In the genomic region with DNA sequence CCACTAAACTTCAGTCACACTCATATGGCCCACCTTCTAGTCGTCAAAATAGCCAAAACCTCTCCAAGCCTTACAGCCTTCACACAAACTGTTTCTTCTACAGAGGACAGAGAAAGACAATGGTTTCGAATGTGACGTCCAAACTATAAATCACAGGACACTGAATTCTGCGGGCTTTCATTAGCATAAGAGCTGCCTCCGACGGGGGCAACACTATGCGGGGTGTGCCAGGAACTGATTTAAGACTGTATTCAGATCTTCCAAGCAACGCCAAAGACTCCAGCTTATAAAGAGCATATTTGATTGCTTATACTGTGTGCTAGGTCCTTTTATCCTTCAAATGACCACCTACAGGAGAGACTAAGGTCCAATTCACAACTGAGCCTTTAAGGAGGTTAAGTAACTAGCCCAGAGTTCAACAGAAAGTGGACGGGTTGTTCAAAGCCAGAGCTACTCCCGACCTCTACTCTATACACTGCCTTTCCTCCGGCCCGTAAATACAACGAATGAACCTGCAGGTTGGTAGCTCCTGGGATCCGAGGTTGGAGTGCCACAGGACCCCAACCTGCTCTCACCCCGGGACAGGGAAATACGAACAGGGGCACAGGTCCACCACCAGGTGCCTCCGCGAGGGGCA, we compare ENCODE assay signal across 8 cellular contexts. TPM values are rescaled to one million over a fixed set of nuclear protein-coding genes. Genes with fewer than 3 reads are reported as not detected.
DNase-seq lines count a peak whose midpoint lies in the region; ATAC-seq and TF ChIP-seq lines count a peak whose summit lies in the region.

No MANE protein-coding gene starts in this region.

- H3K27ac Mint-ChIP-seq in memory B cell: peak overlapping the region; percentile 91

- WGBS in mammary epithelial cell (ENCODE audit: low coverage, missing lambda C conversion rate): under 1% methylated on average over 16 of the region's 18 CpGs

- dilution Hi-C loops in mammary epithelial cell (cut with HindIII; ENCODE audit: low sequenced_read_pairs): no loop called here

- TSS peak; percentile 60 for BruUV-seq in mammary epithelial cell (replicated peaks; lab: Mats Ljungman, UMichigan)

- H3K9me3 Mint-ChIP-seq in memory B cell: no peaks in the 10 kb centered on the region

- H3K4me1 Mint-ChIP-seq in memory B cell: peaks cover 23% of the 10 kb centered on the region

- in situ Hi-C loops in mammary epithelial cell (cut with MboI; ENCODE audit: low sequenced_read_pairs in 2 of 2): loop anchor here (10.0 to 25.0 kb wide), 2 partner anchors 463 to 476 kb away; no protein-coding TSS in a partner anchor

- CTCF ChIA-PET in mammary epithelial cell (lab: Charles Lee; ENCODE audit: low non-redundant PET): interaction anchor here (0.7 kb wide), 1 partner anchor 58 kb away, joined by 3 read pairs; no protein-coding TSS in a partner anchor

- intact Hi-C loops in mammary epithelial cell (cut with micrococcal nuclease): no loop called here
- intact Hi-C loops in vagina (cut with DNase I): no loop called here

- H3K27ac ChIP-seq in mammary epithelial cell (ENCODE audit: insufficient read depth, low read depth, low read length) (peak overlapping the region; percentile 86), vagina (peak overlapping the region; percentile 93)

- ATAC-seq in memory B cell (ENCODE audit: low read depth) (no peak), GM21825 (IDR thresholded peaks at IDR 0.05; ENCODE audit: unreplicated experiment) (no peak)

- H2AFZ ChIP-seq in mammary epithelial cell (ENCODE audit: low read depth, low read length): peak overlapping the region; percentile 99

- H3K9ac ChIP-seq in mammary epithelial cell (ENCODE audit: insufficient read depth, low read length): peak overlapping the region; percentile 95

- no peaks in the 10 kb centered on the region for H3K36me3 ChIP-seq in mammary epithelial cell (ENCODE audit: insufficient read depth, low read length)
- H3K36me3 ChIP-seq in vagina: no peaks in the 10 kb centered on the region

- TF ChIP-seq CTCF in mammary epithelial cell (conservative IDR thresholded peaks at IDR 0.05 in 1 of 2, IDR thresholded peaks at IDR 0.05 in 1 of 2; ENCODE audit: extremely low read depth in 1 of 2, insufficient read depth in 1 of 2, low read depth in 1 of 2, low read length in 2 of 2): peak; percentile 37 to 72
- TF ChIP-seq CTCF in vagina (IDR thresholded peaks at IDR 0.05): no peak

- peak overlapping the region; percentile 94 for H3K4me2 ChIP-seq in mammary epithelial cell (ENCODE audit: insufficient read depth, low read depth, low read length)

- H3K4me3 Mint-ChIP-seq in memory B cell: peak overlapping the region; percentile 95

- no peaks in the 10 kb centered on the region for H4K20me1 ChIP-seq in mammary epithelial cell (ENCODE audit: insufficient read depth, low read length)

- H3K4me1 ChIP-seq in mammary epithelial cell (ENCODE audit: insufficient read depth, low read length): peaks cover 9% of the 10 kb centered on the region
- H3K4me1 ChIP-seq in vagina: peaks cover 17% of the 10 kb centered on the region

- no peak for TF ChIP-seq POLR2A in vagina (IDR thresholded peaks at IDR 0.05)

- H3K79me2 ChIP-seq in mammary epithelial cell (ENCODE audit: insufficient read depth, low read length): peaks cover 60% of the 10 kb centered on the region

- peaks cover 7% of the 10 kb centered on the region for H3K36me3 Mint-ChIP-seq in memory B cell

- peak; percentile 4 for DNase-seq in stimulated activated CD4-positive, alpha-beta T cell treated with anti-CD3 and anti-CD28 coated beads, Interleukin-15, amount 100 ng/mL, for 24 hours
- DNase-seq in stimulated activated CD4-positive, alpha-beta T cell treated with anti-CD3 and anti-CD28 coated beads, Interleukin-12 subunit alpha, Interleukin-12 subunit beta, amount 100 ng/mL, for 4 hours: no peak
- peak; percentile 78 for DNase-seq in NCI-H2029 treated with DMSO at 0.1 percent for 48 hours (lab: John Stamatoyannopoulos, UW)
- DNase-seq in mammary epithelial cell: no peak
- peak in 1 of 2 donors; percentile 0 for DNase-seq in memory B cell (ENCODE audit: low spot score in 2 of 2)
- no peak for DNase-seq in vagina (ENCODE audit: extremely low spot score in 2 of 2)
- DNase-seq in NCI-H187 treated with DMSO at 0.1 percent for 48 hours (lab: John Stamatoyannopoulos, UW): no peak

- no peaks in the 10 kb centered on the region for H3K9me3 ChIP-seq in mammary epithelial cell (replicated peaks; ENCODE audit: insufficient read depth, low read length)
- no peaks in the 10 kb centered on the region for H3K9me3 ChIP-seq in vagina

- no peaks in the 10 kb centered on the region for H3K27me3 Mint-ChIP-seq in memory B cell

- H3K27me3 ChIP-seq in mammary epithelial cell (ENCODE audit: insufficient read depth, low read length) (no peaks in the 10 kb centered on the region), vagina (no peaks in the 10 kb centered on the region)

- peak overlapping the region; percentile 89 to 99 (median 96) for H3K4me3 ChIP-seq in mammary epithelial cell (replicated peaks in 1 of 3; ENCODE audit: insufficient read depth in 1 of 3, low read depth in 2 of 3, low read length in 3 of 3)
- H3K4me3 ChIP-seq in vagina: peak overlapping the region; percentile 84 to 87

RNA-seq across cellular contexts. Expression of a gene that starts 0.6 kb away (rescaled TPM):
- total RNA-seq in mammary epithelial cell (1 to 10 TPM; 5.2 to 9.4 TPM), vagina (5.6 TPM)
- polyA plus RNA-seq in mammary epithelial cell: 5.2 TPM
- 11.2 TPM for polyA minus RNA-seq in mammary epithelial cell

RNA-seq across cellular contexts. Expression of a gene that starts 0.7 kb away (rescaled TPM):
- total RNA-seq in mammary epithelial cell (10 to 100 TPM in 1 of 2 donors, 1 to 10 TPM in 1; 8.7 to 12.9 TPM), vagina (31.4 TPM)
- 13.1 TPM for polyA plus RNA-seq in mammary epithelial cell
- polyA minus RNA-seq in mammary epithelial cell: 0.21 TPM

Comparison
In these comparisons a context has a peak if more than half of its experiments do, and no peak if none do; other contexts are left out.
1. DNase-seq: peak in stimulated activated CD4-positive, alpha-beta T cell treated with anti-CD3 and anti-CD28 coated beads, Interleukin-15, amount 100 ng/mL, for 24 hours (single experiment) and NCI-H2029 treated with DMSO at 0.1 percent for 48 hours (single experiment); none in stimulated activated CD4-positive, alpha-beta T cell treated with anti-CD3 and anti-CD28 coated beads, Interleukin-12 subunit alpha, Interleukin-12 subunit beta, amount 100 ng/mL, for 4 hours (single experiment), mammary epithelial cell (single experiment), vagina (0 of 2) and NCI-H187 treated with DMSO at 0.1 percent for 48 hours (single experiment).
2. CTCF ChIP-seq: peak in mammary epithelial cell (2 of 2); none in vagina (0 of 3).